8 cellular contexts compared by ENCODE assay signal in genomic region chr1:153566414-153567371, GRCh38. TPM values are rescaled to one million over a fixed set of nuclear protein-coding genes. Genes with fewer than 3 reads are reported as not detected.
DNase-seq lines count a peak whose midpoint lies in the region; ATAC-seq and TF ChIP-seq lines count a peak whose summit lies in the region.

No MANE protein-coding gene starts in this region.

- ATAC-seq in GM21423 (IDR thresholded peaks at IDR 0.05; ENCODE audit: unreplicated experiment) (peak; percentile 62), left lobe of liver (peak; percentile 58)

- H3K4me1 Mint-ChIP-seq in activated CD4-positive, alpha-beta T cell treated with anti-CD3 and anti-CD28 coated beads, Interleukin-2, amount 10 ng/mL, durations not matched to agents 24 days and 14 days = peaks cover 41% of the 10 kb centered on the region

- in situ Hi-C loops in ACHN (cut with HindIII; ENCODE audit: low pct_ligation_motif_present, low pct_unique_long_range_greater_than_20kb, low sequenced_read_pairs) = no loop called here

- H3K9me3 Mint-ChIP-seq in activated CD4-positive, alpha-beta T cell treated with anti-CD3 and anti-CD28 coated beads, Interleukin-2, amount 10 ng/mL, durations not matched to agents 24 days and 14 days = no peaks in the 10 kb centered on the region

- no peaks in the 10 kb centered on the region for H3K36me3 Mint-ChIP-seq in activated CD4-positive, alpha-beta T cell treated with anti-CD3 and anti-CD28 coated beads, Interleukin-2, amount 10 ng/mL, durations not matched to agents 24 days and 14 days (ENCODE audit: low read depth)

- no peak for TF ChIP-seq CTCF in choroid plexus epithelial cell (conservative IDR thresholded peaks at IDR 0.05; ENCODE audit: low read depth, low read length)

- H3K4me3 ChIP-seq in choroid plexus epithelial cell (ENCODE audit: low read depth, low read length) = no peak overlapping the region

- DNase-seq in ACHN = peak; percentile 99
- DNase-seq in NCI-H345 (lab: John Stamatoyannopoulos, UW) = peak; percentile 93
- DNase-seq in activated CD4-positive, alpha-beta T cell treated with anti-CD3 and anti-CD28 coated beads, Interleukin-2, amount 10 ng/mL, durations not matched to agents 24 days and 14 days = peak; percentile 91
- DNase-seq in choroid plexus epithelial cell (ENCODE audit: low read depth) = peak; percentile 98
- peak; percentile 73 for DNase-seq in left lobe of liver (ENCODE audit: low spot score)
- peak; percentile 87 to 88 for DNase-seq in stimulated activated CD4-positive, alpha-beta T cell treated with anti-CD3 and anti-CD28 coated beads, Interleukin-2, amount 100 ng/mL, for 24 hours
- DNase-seq in cortex of kidney (lab: John Stamatoyannopoulos, UW) = no peak

- H3K27me3 Mint-ChIP-seq in activated CD4-positive, alpha-beta T cell treated with anti-CD3 and anti-CD28 coated beads, Interleukin-2, amount 10 ng/mL, durations not matched to agents 24 days and 14 days = no peaks in the 10 kb centered on the region

- H3K4me3 Mint-ChIP-seq in activated CD4-positive, alpha-beta T cell treated with anti-CD3 and anti-CD28 coated beads, Interleukin-2, amount 10 ng/mL, durations not matched to agents 24 days and 14 days = peak overlapping the region; percentile 63

- intact Hi-C loops in activated CD4-positive, alpha-beta T cell treated with anti-CD3 and anti-CD28 coated beads, Interleukin-2, amount 10 ng/mL, durations not matched to agents 24 days and 14 days (cut with micrococcal nuclease) = no loop called here

- H3K27ac Mint-ChIP-seq in activated CD4-positive, alpha-beta T cell treated with anti-CD3 and anti-CD28 coated beads, Interleukin-2, amount 10 ng/mL, durations not matched to agents 24 days and 14 days = peak overlapping the region; percentile 88

RNA-seq across cellular contexts. Expression of gene S100A2, which starts 1.0 kb away (rescaled TPM):
- 0.40 and 1.2 TPM in 2 replicates for total RNA-seq in activated CD4-positive, alpha-beta T cell treated with anti-CD3 and anti-CD28 coated beads, Interleukin-2, amount 10 ng/mL, durations not matched to agents 24 days and 14 days
- total RNA-seq in left lobe of liver = 0.55 TPM

RNA-seq across cellular contexts. Expression of gene S100A3, which starts 17.6 kb away (rescaled TPM):
- not detected in 2 replicates for total RNA-seq in activated CD4-positive, alpha-beta T cell treated with anti-CD3 and anti-CD28 coated beads, Interleukin-2, amount 10 ng/mL, durations not matched to agents 24 days and 14 days
- not detected for total RNA-seq in left lobe of liver

RNA-seq across cellular contexts. Expression of gene S100A4, which starts 21.1 kb away (rescaled TPM):
- 132 and 134 TPM in 2 replicates for total RNA-seq in activated CD4-positive, alpha-beta T cell treated with anti-CD3 and anti-CD28 coated beads, Interleukin-2, amount 10 ng/mL, durations not matched to agents 24 days and 14 days
- total RNA-seq in left lobe of liver = 7.1 TPM

RNA-seq across cellular contexts. Expression of gene S100A5, which starts 26.0 kb away (rescaled TPM):
- total RNA-seq in activated CD4-positive, alpha-beta T cell treated with anti-CD3 and anti-CD28 coated beads, Interleukin-2, amount 10 ng/mL, durations not matched to agents 24 days and 14 days = 2.3 and 2.6 TPM in 2 replicates
- total RNA-seq in left lobe of liver = not detected

RNA-seq across cellular contexts. Expression of gene S100A6, which starts 30.9 kb away (rescaled TPM):
- total RNA-seq in activated CD4-positive, alpha-beta T cell treated with anti-CD3 and anti-CD28 coated beads, Interleukin-2, amount 10 ng/mL, durations not matched to agents 24 days and 14 days = 166 and 174 TPM in 2 replicates
- 13.9 TPM for total RNA-seq in left lobe of liver

Comparison
In these comparisons a context has a peak if more than half of its experiments do, and no peak if none do; other contexts are left out.
1. RNA of gene S100A4, which starts 21.1 kb away (total RNA-seq): 132 to 134 TPM in activated CD4-positive, alpha-beta T cell treated with anti-CD3 and anti-CD28 coated beads, Interleukin-2, amount 10 ng/mL, durations not matched to agents 24 days and 14 days; 7.1 TPM in left lobe of liver (single experiment); every median in the first group is over 10 times any median in the second.